ENCODE assay signal across 16 cellular contexts in genomic region chr2:234273887-234274584, GRCh38.
A peak's percentile ranks its signal among the peaks of the same experiment; 100 is the strongest.
DNase-seq lines count a peak whose midpoint lies in the region; ATAC-seq lines count a peak whose summit lies in the region.
"Had no signal": no experiment of that assay in that cellular context is flagged by ENCODE, and none has a peak within 500 bp of the region (broad histone marks: within the 10 kb centered on the region; RNA-seq: fewer than 3 reads in every experiment).

No MANE protein-coding gene starts in this region.

- peak; percentile 39 for DNase-seq in stimulated activated CD4-positive, alpha-beta T cell treated with anti-CD3 and anti-CD28 coated beads, Interleukin-1b, Interleukin-23, amount 100 ng/mL, for 48 hours
- DNase-seq in stimulated activated CD4-positive, alpha-beta T cell treated with anti-CD3 and anti-CD28 coated beads, Interleukin-4, amount 100 ng/mL, for 4 hours, result no peak
- DNase-seq in activated CD8-positive, alpha-beta T cell treated with anti-CD3 and anti-CD28 coated beads, Interleukin-2, amount 10 ng/mL, durations not matched to agents 7 days and 5 days, result peak; percentile 70
- peak in 2 of 3 experiments; percentile 14 to 18 for DNase-seq in effector memory CD8-positive, alpha-beta T cell
- DNase-seq in GM03348 (ENCODE audit: low spot score), result no peak
- DNase-seq in iPS-NIHi11 (ENCODE audit: low spot score), result no peak
- DNase-seq in NCI-H2227 (lab: John Stamatoyannopoulos, UW; ENCODE audit: unreplicated experiment), result no peak
- DNase-seq in T-helper 9 cell, result no peak
- DNase-seq: Caco-2, dermis blood vessel endothelial cell, foreskin melanocyte, NCI-H187, NCI-H446, nucleus accumbens, right cardiac atrium had no signal

- ATAC-seq in activated CD8-positive, alpha-beta T cell treated with anti-CD3 and anti-CD28 coated beads, Interleukin-2, amount 10 ng/mL, durations not matched to agents 7 days and 5 days, result peak; percentile 56
- peak; percentile 77 for ATAC-seq in effector memory CD8-positive, alpha-beta T cell (replicated peaks)
- ATAC-seq: right cardiac atrium had no signal

- H3K36me3 Mint-ChIP-seq in activated CD8-positive, alpha-beta T cell treated with anti-CD3 and anti-CD28 coated beads, Interleukin-2, amount 10 ng/mL, durations not matched to agents 7 days and 5 days (ENCODE audit: low read depth), result peaks cover 42% of the 10 kb centered on the region
- peaks cover 9% of the 10 kb centered on the region for H3K36me3 Mint-ChIP-seq in effector memory CD8-positive, alpha-beta T cell (ENCODE audit: insufficient read depth)
- H3K36me3 Mint-ChIP-seq: mesothelial cell of epicardium had no signal

- peaks cover 17% of the 10 kb centered on the region for H3K9me3 Mint-ChIP-seq in activated CD8-positive, alpha-beta T cell treated with anti-CD3 and anti-CD28 coated beads, Interleukin-2, amount 10 ng/mL, durations not matched to agents 7 days and 5 days (ENCODE audit: insufficient read depth)
- no peaks in the 10 kb centered on the region for H3K9me3 Mint-ChIP-seq in effector memory CD8-positive, alpha-beta T cell

- POLR2A ChIA-PET in activated CD8-positive, alpha-beta T cell treated with anti-CD3 and anti-CD28 coated beads, Interleukin-2, amount 10 ng/mL, durations not matched to agents 7 days and 5 days (lab: Charles Lee), result interaction anchor here (0.6 to 0.9 kb wide), 2 partner anchors 16 to 216 kb away, joined by 3 to 4 read pairs; no protein-coding TSS in a partner anchor

- H3K4me1 Mint-ChIP-seq in activated CD8-positive, alpha-beta T cell treated with anti-CD3 and anti-CD28 coated beads, Interleukin-2, amount 10 ng/mL, durations not matched to agents 7 days and 5 days (ENCODE audit: low read depth), result peaks cover 85% of the 10 kb centered on the region
- H3K4me1 Mint-ChIP-seq in effector memory CD8-positive, alpha-beta T cell (ENCODE audit: low read depth in 2 of 2), result peaks cover 49 to 66% of the 10 kb centered on the region in 2 donors

- CTCF ChIA-PET in activated CD8-positive, alpha-beta T cell treated with anti-CD3 and anti-CD28 coated beads, Interleukin-2, amount 10 ng/mL, durations not matched to agents 7 days and 5 days (lab: Charles Lee), result interaction anchor here (1.4 to 6.6 kb wide), 2 partner anchors 17 to 139 kb away, joined by 4 to 47 read pairs; no protein-coding TSS in a partner anchor

- peak overlapping the region; percentile 81 for H3K27ac Mint-ChIP-seq in activated CD8-positive, alpha-beta T cell treated with anti-CD3 and anti-CD28 coated beads, Interleukin-2, amount 10 ng/mL, durations not matched to agents 7 days and 5 days
- H3K27ac Mint-ChIP-seq in effector memory CD8-positive, alpha-beta T cell, result peak overlapping the region; percentile 71 to 84
- H3K27ac Mint-ChIP-seq: mesothelial cell of epicardium had no signal

- no peaks in the 10 kb centered on the region for H3K27me3 Mint-ChIP-seq in activated CD8-positive, alpha-beta T cell treated with anti-CD3 and anti-CD28 coated beads, Interleukin-2, amount 10 ng/mL, durations not matched to agents 7 days and 5 days (ENCODE audit: low read depth)
- no peaks in the 10 kb centered on the region for H3K27me3 Mint-ChIP-seq in effector memory CD8-positive, alpha-beta T cell

- H3K4me3 Mint-ChIP-seq in activated CD8-positive, alpha-beta T cell treated with anti-CD3 and anti-CD28 coated beads, Interleukin-2, amount 10 ng/mL, durations not matched to agents 7 days and 5 days, result no peak overlapping the region
- H3K4me3 Mint-ChIP-seq in effector memory CD8-positive, alpha-beta T cell, result peak overlapping the region; percentile 70 to 72
- H3K4me3 Mint-ChIP-seq: mesothelial cell of epicardium had no signal

Comparison
In these comparisons a context has a peak if more than half of its experiments do, and no peak if none do; other contexts are left out.
1. DNase-seq: peak in stimulated activated CD4-positive, alpha-beta T cell treated with anti-CD3 and anti-CD28 coated beads, Interleukin-1b, Interleukin-23, amount 100 ng/mL, for 48 hours (single experiment), activated CD8-positive, alpha-beta T cell treated with anti-CD3 and anti-CD28 coated beads, Interleukin-2, amount 10 ng/mL, durations not matched to agents 7 days and 5 days (single experiment) and effector memory CD8-positive, alpha-beta T cell (2 of 3); none in stimulated activated CD4-positive, alpha-beta T cell treated with anti-CD3 and anti-CD28 coated beads, Interleukin-4, amount 100 ng/mL, for 4 hours (0 of 2), GM03348 (single experiment), iPS-NIHi11 (single experiment), NCI-H2227 (single experiment) and T-helper 9 cell (single experiment).